8 cellular contexts compared by ENCODE assay signal in genomic region chr5:180199390-180199789, GRCh38. TPM values are rescaled to one million over a fixed set of nuclear protein-coding genes. Genes with fewer than 3 reads are reported as not detected.
"Had no signal": no experiment of that assay in that cellular context is flagged by ENCODE, and none has a peak within 500 bp of the region (broad histone marks: within the 10 kb centered on the region; RNA-seq: fewer than 3 reads in every experiment).

No MANE protein-coding gene starts in this region.

- ATAC-seq: GM23338 had no signal

- H3K4me2 ChIP-seq: GM23338 had no signal

- FAIRE-seq: H1, H54, HTR-8/SVneo had no signal

- DNase-seq: H9, HCEC 1CT had no signal

- H3K4me3 ChIP-seq: GM23338 had no signal

- H2AFZ ChIP-seq: GM23338 had no signal

RNA-seq across cellular contexts. Expression of gene RASGEF1C, which starts 9.6 kb away (rescaled TPM):
- total RNA-seq: HT-29 had no signal
- polyA plus RNA-seq: IgD-negative memory B cell had no signal
